ENCODE assay signal across 1 cellular context in genomic region chr4:2811830-2812599, GRCh38.
TF ChIP-seq lines count a peak whose summit lies in the region.

No MANE protein-coding gene starts in this region.

TF ChIP-seq in GM12878, 131 proteins besides CTCF, POLR2A, EP300 and RAD21 (continued from another document and continues in another):
- TF ChIP-seq, protein P1, sequence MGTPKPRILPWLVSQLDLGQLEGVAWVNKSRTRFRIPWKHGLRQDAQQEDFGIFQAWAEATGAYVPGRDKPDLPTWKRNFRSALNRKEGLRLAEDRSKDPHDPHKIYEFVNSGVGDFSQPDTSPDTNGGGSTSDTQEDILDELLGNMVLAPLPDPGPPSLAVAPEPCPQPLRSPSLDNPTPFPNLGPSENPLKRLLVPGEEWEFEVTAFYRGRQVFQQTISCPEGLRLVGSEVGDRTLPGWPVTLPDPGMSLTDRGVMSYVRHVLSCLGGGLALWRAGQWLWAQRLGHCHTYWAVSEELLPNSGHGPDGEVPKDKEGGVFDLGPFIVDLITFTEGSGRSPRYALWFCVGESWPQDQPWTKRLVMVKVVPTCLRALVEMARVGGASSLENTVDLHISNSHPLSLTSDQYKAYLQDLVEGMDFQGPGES (IDR thresholded peaks at IDR 0.05): no peak
- TF ChIP-seq, protein P2, sequence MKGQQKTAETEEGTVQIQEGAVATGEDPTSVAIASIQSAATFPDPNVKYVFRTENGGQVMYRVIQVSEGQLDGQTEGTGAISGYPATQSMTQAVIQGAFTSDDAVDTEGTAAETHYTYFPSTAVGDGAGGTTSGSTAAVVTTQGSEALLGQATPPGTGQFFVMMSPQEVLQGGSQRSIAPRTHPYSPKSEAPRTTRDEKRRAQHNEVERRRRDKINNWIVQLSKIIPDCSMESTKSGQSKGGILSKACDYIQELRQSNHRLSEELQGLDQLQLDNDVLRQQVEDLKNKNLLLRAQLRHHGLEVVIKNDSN (IDR thresholded peaks at IDR 0.05; ENCODE audit: borderline replicate concordance, extremely low read length, insufficient read depth, low read depth, low read length): no peak
- TF ChIP-seq NBN (IDR thresholded peaks at IDR 0.05) (0 out of 2 replicates have a peak, but pooled peaks have one; percentile 29), NR2C1 (IDR thresholded peaks at IDR 0.05) (no peak), IKZF1 (conservative IDR thresholded peaks at IDR 0.05) (peak; percentile 92), ZBED1 (IDR thresholded peaks at IDR 0.05; ENCODE audit: borderline replicate concordance) (no peak), RELB (IDR thresholded peaks at IDR 0.05; ENCODE audit: low read depth) (peak; percentile 59; the same call in 1 of the 2 replicates), RCOR1 (conservative IDR thresholded peaks at IDR 0.05; ENCODE audit: low read depth, low read length) (no peak), MEF2B (IDR thresholded peaks at IDR 0.05; ENCODE audit: partially characterized antibody, poor library complexity, severe bottlenecking) (no peak), CBX5 (IDR thresholded peaks at IDR 0.05; ENCODE audit: low read depth) (no peak), RAD51 (IDR thresholded peaks at IDR 0.05) (no peak), MYB (IDR thresholded peaks at IDR 0.05; ENCODE audit: borderline replicate concordance, low read depth, low read length) (no peak), ZNF24 (IDR thresholded peaks at IDR 0.05) (no peak), BCL11A (IDR thresholded peaks at IDR 0.05; ENCODE audit: low read depth, low read length) (no peak), SMAD5 (IDR thresholded peaks at IDR 0.05; ENCODE audit: low read depth) (0 out of 2 replicates have a peak, but pooled peaks have one; percentile 19), SREBF2 (IDR thresholded peaks at IDR 0.05; ENCODE audit: low read length) (no peak), LARP7 (IDR thresholded peaks at IDR 0.05) (peak; percentile 46; the same call in 1 of the 2 replicates), BMI1 (IDR thresholded peaks at IDR 0.05; ENCODE audit: borderline replicate concordance) (no peak), ATF7 (IDR thresholded peaks at IDR 0.05; ENCODE audit: low read depth) (0 out of 2 replicates have a peak, but pooled peaks have one; percentile 10), HSF1 (IDR thresholded peaks at IDR 0.05; ENCODE audit: low read depth, low read length) (no peak), BHLHE40 (IDR thresholded peaks at IDR 0.05; ENCODE audit: borderline replicate concordance in 1 of 2, low read depth in 2 of 2, low read length in 1 of 2) (peak; percentile 44 to 66; a peak in 2 of 4 replicates), POLR2AphosphoS5 (IDR thresholded peaks at IDR 0.05; ENCODE audit: low read length) (no peak), TBL1XR1 (IDR thresholded peaks at IDR 0.05; ENCODE audit: low read depth, low read length) (0 out of 2 replicates have a peak, but pooled peaks have one; percentile 27), GATAD2B (conservative IDR thresholded peaks at IDR 0.05; ENCODE audit: low read depth) (peak; percentile 84; the same call in 1 of the 2 replicates), CEBPZ (IDR thresholded peaks at IDR 0.05; ENCODE audit: low read depth, low read length) (no peak), HDGF (IDR thresholded peaks at IDR 0.05) (peak; percentile 93), MXI1 (IDR thresholded peaks at IDR 0.05; ENCODE audit: low read depth, low read length) (peak; percentile 65), IKZF2 (IDR thresholded peaks at IDR 0.05) (peak; percentile 65 to 77), TCF12 (IDR thresholded peaks at IDR 0.05; ENCODE audit: low read depth, low read length) (0 out of 2 replicates have a peak, but pooled peaks have one; percentile 52), FOXM1 (IDR thresholded peaks at IDR 0.05; ENCODE audit: low read depth, low read length) (no peak), SP1 (IDR thresholded peaks at IDR 0.05; ENCODE audit: low read depth, low read length) (peak; percentile 45), EED (IDR thresholded peaks at IDR 0.05; ENCODE audit: low read depth) (peak; percentile 90), ZNF622 (IDR thresholded peaks at IDR 0.05) (no peak), SMARCA5 (IDR thresholded peaks at IDR 0.05) (0 out of 2 replicates have a peak, but pooled peaks have one; percentile 17), CHD4 (IDR thresholded peaks at IDR 0.05) (no peak)
- TF ChIP-seq, protein P3, sequence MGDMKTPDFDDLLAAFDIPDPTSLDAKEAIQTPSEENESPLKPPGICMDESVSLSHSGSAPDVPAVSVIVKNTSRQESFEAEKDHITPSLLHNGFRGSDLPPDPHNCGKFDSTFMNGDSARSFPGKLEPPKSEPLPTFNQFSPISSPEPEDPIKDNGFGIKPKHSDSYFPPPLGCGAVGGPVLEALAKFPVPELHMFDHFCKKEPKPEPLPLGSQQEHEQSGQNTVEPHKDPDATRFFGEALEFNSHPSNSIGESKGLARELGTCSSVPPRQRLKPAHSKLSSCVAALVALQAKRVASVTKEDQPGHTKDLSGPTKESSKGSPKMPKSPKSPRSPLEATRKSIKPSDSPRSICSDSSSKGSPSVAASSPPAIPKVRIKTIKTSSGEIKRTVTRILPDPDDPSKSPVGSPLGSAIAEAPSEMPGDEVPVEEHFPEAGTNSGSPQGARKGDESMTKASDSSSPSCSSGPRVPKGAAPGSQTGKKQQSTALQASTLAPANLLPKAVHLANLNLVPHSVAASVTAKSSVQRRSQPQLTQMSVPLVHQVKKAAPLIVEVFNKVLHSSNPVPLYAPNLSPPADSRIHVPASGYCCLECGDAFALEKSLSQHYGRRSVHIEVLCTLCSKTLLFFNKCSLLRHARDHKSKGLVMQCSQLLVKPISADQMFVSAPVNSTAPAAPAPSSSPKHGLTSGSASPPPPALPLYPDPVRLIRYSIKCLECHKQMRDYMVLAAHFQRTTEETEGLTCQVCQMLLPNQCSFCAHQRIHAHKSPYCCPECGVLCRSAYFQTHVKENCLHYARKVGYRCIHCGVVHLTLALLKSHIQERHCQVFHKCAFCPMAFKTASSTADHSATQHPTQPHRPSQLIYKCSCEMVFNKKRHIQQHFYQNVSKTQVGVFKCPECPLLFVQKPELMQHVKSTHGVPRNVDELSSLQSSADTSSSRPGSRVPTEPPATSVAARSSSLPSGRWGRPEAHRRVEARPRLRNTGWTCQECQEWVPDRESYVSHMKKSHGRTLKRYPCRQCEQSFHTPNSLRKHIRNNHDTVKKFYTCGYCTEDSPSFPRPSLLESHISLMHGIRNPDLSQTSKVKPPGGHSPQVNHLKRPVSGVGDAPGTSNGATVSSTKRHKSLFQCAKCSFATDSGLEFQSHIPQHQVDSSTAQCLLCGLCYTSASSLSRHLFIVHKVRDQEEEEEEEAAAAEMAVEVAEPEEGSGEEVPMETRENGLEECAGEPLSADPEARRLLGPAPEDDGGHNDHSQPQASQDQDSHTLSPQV (IDR thresholded peaks at IDR 0.05): no peak
- TF ChIP-seq, protein P4, sequence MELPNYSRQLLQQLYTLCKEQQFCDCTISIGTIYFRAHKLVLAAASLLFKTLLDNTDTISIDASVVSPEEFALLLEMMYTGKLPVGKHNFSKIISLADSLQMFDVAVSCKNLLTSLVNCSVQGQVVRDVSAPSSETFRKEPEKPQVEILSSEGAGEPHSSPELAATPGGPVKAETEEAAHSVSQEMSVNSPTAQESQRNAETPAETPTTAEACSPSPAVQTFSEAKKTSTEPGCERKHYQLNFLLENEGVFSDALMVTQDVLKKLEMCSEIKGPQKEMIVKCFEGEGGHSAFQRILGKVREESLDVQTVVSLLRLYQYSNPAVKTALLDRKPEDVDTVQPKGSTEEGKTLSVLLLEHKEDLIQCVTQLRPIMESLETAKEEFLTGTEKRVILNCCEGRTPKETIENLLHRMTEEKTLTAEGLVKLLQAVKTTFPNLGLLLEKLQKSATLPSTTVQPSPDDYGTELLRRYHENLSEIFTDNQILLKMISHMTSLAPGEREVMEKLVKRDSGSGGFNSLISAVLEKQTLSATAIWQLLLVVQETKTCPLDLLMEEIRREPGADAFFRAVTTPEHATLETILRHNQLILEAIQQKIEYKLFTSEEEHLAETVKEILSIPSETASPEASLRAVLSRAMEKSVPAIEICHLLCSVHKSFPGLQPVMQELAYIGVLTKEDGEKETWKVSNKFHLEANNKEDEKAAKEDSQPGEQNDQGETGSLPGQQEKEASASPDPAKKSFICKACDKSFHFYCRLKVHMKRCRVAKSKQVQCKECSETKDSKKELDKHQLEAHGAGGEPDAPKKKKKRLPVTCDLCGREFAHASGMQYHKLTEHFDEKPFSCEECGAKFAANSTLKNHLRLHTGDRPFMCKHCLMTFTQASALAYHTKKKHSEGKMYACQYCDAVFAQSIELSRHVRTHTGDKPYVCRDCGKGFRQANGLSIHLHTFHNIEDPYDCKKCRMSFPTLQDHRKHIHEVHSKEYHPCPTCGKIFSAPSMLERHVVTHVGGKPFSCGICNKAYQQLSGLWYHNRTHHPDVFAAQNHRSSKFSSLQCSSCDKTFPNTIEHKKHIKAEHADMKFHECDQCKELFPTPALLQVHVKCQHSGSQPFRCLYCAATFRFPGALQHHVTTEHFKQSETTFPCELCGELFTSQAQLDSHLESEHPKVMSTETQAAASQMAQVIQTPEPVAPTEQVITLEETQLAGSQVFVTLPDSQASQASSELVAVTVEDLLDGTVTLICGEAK (IDR thresholded peaks at IDR 0.05; ENCODE audit: borderline replicate concordance): peak; percentile 77
- TF ChIP-seq, protein P5, sequence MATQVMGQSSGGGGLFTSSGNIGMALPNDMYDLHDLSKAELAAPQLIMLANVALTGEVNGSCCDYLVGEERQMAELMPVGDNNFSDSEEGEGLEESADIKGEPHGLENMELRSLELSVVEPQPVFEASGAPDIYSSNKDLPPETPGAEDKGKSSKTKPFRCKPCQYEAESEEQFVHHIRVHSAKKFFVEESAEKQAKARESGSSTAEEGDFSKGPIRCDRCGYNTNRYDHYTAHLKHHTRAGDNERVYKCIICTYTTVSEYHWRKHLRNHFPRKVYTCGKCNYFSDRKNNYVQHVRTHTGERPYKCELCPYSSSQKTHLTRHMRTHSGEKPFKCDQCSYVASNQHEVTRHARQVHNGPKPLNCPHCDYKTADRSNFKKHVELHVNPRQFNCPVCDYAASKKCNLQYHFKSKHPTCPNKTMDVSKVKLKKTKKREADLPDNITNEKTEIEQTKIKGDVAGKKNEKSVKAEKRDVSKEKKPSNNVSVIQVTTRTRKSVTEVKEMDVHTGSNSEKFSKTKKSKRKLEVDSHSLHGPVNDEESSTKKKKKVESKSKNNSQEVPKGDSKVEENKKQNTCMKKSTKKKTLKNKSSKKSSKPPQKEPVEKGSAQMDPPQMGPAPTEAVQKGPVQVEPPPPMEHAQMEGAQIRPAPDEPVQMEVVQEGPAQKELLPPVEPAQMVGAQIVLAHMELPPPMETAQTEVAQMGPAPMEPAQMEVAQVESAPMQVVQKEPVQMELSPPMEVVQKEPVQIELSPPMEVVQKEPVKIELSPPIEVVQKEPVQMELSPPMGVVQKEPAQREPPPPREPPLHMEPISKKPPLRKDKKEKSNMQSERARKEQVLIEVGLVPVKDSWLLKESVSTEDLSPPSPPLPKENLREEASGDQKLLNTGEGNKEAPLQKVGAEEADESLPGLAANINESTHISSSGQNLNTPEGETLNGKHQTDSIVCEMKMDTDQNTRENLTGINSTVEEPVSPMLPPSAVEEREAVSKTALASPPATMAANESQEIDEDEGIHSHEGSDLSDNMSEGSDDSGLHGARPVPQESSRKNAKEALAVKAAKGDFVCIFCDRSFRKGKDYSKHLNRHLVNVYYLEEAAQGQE (IDR thresholded peaks at IDR 0.05; ENCODE audit: low read depth, low read length): no peak
- TF ChIP-seq, protein P6, sequence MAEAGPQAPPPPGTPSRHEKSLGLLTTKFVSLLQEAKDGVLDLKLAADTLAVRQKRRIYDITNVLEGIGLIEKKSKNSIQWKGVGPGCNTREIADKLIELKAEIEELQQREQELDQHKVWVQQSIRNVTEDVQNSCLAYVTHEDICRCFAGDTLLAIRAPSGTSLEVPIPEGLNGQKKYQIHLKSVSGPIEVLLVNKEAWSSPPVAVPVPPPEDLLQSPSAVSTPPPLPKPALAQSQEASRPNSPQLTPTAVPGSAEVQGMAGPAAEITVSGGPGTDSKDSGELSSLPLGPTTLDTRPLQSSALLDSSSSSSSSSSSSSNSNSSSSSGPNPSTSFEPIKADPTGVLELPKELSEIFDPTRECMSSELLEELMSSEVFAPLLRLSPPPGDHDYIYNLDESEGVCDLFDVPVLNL (IDR thresholded peaks at IDR 0.05; ENCODE audit: low read depth, low read length): no peak
